ENCODE assay signal across 8 cellular contexts in genomic region chr3:113019182-113020137, GRCh38. TPM values are rescaled to one million over a fixed set of nuclear protein-coding genes. Genes with fewer than 3 reads are reported as not detected.
A peak's percentile ranks its signal among the peaks of the same experiment; 100 is the strongest.
DNase-seq lines count a peak whose midpoint lies in the region; ATAC-seq, FAIRE-seq and TF ChIP-seq lines count a peak whose summit lies in the region.

No MANE protein-coding gene starts in this region.

- H3K4me3 ChIP-seq in ascending aorta: peak overlapping the region; percentile 75 to 76
- peak overlapping the region; percentile 51 for H3K4me3 ChIP-seq in right cardiac atrium (ENCODE audit: low read length)
- peak overlapping the region; percentile 84 for H3K4me3 ChIP-seq in psoas muscle

- H3K27me3 Mint-ChIP-seq in T-helper 17 cell: no peaks in the 10 kb centered on the region

- H3K9me3 ChIP-seq in T-helper 17 cell (ENCODE audit: control insufficient read depth, low read length, poor library complexity, severe bottlenecking): no peaks in the 10 kb centered on the region
- no peaks in the 10 kb centered on the region for H3K9me3 ChIP-seq in ascending aorta
- no peaks in the 10 kb centered on the region for H3K9me3 ChIP-seq in right cardiac atrium (ENCODE audit: control insufficient read depth, low read length)
- H3K9me3 ChIP-seq in psoas muscle: no peaks in the 10 kb centered on the region

- H3K4me3 Mint-ChIP-seq in T-helper 17 cell: peak overlapping the region; percentile 94

- ATAC-seq in GM18499 (IDR thresholded peaks at IDR 0.05; ENCODE audit: insufficient read depth, unreplicated experiment) (peak; percentile 86), HG02938 (IDR thresholded peaks at IDR 0.05; ENCODE audit: unreplicated experiment) (peak; percentile 85), T-helper 17 cell (peak; percentile 88), right cardiac atrium (peak; percentile 99), psoas muscle (peak; percentile 98 to 99 (median 98))

- peaks cover 2% of the 10 kb centered on the region for H3K36me3 Mint-ChIP-seq in T-helper 17 cell (ENCODE audit: low read depth)

- peak overlapping the region; percentile 97 for H3K27ac Mint-ChIP-seq in T-helper 17 cell

- H3K4me1 ChIP-seq in ascending aorta: peaks cover 9 to 13% of the 10 kb centered on the region in 2 donors
- no peaks in the 10 kb centered on the region for H3K4me1 ChIP-seq in right cardiac atrium (ENCODE audit: control insufficient read depth, insufficient read depth, low read length)
- peaks cover 30% of the 10 kb centered on the region for H3K4me1 ChIP-seq in psoas muscle

- peak; percentile 94 for FAIRE-seq in urothelium cell line (lab: Jason Lieb, UNC)

- TF ChIP-seq CTCF in ascending aorta (IDR thresholded peaks at IDR 0.05) (no peak), psoas muscle (IDR thresholded peaks at IDR 0.05) (no peak)

- WGBS in right cardiac atrium: 3% methylated on average over 63 of the region's 63 CpGs
- WGBS in psoas muscle, 3 donors: 2 to 3% (median 3%) methylated on average over 60 to 63 of the region's 63 CpGs

- intact Hi-C loops in ascending aorta (cut with DNase I) (loop anchor here (1.0 to 10.0 kb wide), 6 partner anchors 29 to 1037 kb away; partner anchors contain the start of genes ATG3, CCDC191, GTPBP8 and QTRT2), right cardiac atrium (cut with DNase I) (no loop called here), psoas muscle (cut with DNase I) (no loop called here)

- peaks cover 9 to 13% of the 10 kb centered on the region in 2 donors for H3K36me3 ChIP-seq in ascending aorta
- peaks cover 2 to 31% of the 10 kb centered on the region in 2 donors for H3K36me3 ChIP-seq in psoas muscle (ENCODE audit: insufficient read depth in 1 of 2, low read depth in 1 of 2)

- peaks cover 44% of the 10 kb centered on the region for H3K4me1 Mint-ChIP-seq in T-helper 17 cell

- H3K27ac ChIP-seq in ascending aorta (peak overlapping the region; percentile 93 to 95), right cardiac atrium (ENCODE audit: low read length) (peak overlapping the region; percentile 65), psoas muscle (peak overlapping the region; percentile 95)

- DNase-seq in NCI-H1694 treated with DMSO at 0.1 percent for 48 hours (lab: John Stamatoyannopoulos, UW): peak; percentile 82
- peak; percentile 67 to 81 (median 73) for DNase-seq in T-helper 17 cell
- peak; percentile 51 to 95 for DNase-seq in ascending aorta (ENCODE audit: low spot score in 2 of 2)
- DNase-seq in right cardiac atrium: peak; percentile 93 to 96 (median 95)
- peak; percentile 93 to 94 for DNase-seq in psoas muscle
- peak; percentile 99 for DNase-seq in urothelium cell line (ENCODE audit: low spot score)

- no peaks in the 10 kb centered on the region for H3K27me3 ChIP-seq in ascending aorta
- H3K27me3 ChIP-seq in right cardiac atrium (ENCODE audit: control insufficient read depth, insufficient read depth): no peaks in the 10 kb centered on the region
- no peaks in the 10 kb centered on the region for H3K27me3 ChIP-seq in psoas muscle (ENCODE audit: insufficient read depth in 3 of 3, low read length in 2 of 3)

RNA-seq across cellular contexts. Expression of gene GTPBP8, which starts 28.7 kb away (rescaled TPM):
- total RNA-seq in T-helper 17 cell: 10 to 100 TPM; 16.7 to 20.4 TPM
- 1.6 TPM for total RNA-seq in ascending aorta
- total RNA-seq in right cardiac atrium: 10 to 100 TPM; 14.5 to 20.7 (median 19.7) TPM
- polyA plus RNA-seq in right cardiac atrium: 12.6 TPM
- total RNA-seq in psoas muscle: 10 to 100 TPM; 15.4 to 27.9 (median 22.9) TPM
- 10 to 100 TPM; 20.1 to 41.9 (median 40.5) TPM for polyA plus RNA-seq in psoas muscle

RNA-seq across cellular contexts. Expression of gene CD200R1, which starts 44.6 kb away (rescaled TPM):
- total RNA-seq in T-helper 17 cell: 10 to 100 TPM in 1 of 2 donors, 1 to 10 TPM in 1; 7.1 to 12.8 TPM
- not detected for total RNA-seq in ascending aorta
- 1 to 10 TPM in 3 of 4 donors, under 1 TPM in 1; 0.95 to 1.8 (median 1.1) TPM for total RNA-seq in right cardiac atrium
- polyA plus RNA-seq in right cardiac atrium: 0.14 TPM
- total RNA-seq in psoas muscle: under 1 TPM; 0.50 to 0.79 (median 0.60) TPM
- under 1 TPM; 0.06 to 0.19 (median 0.09) TPM for polyA plus RNA-seq in psoas muscle

Comparison
In these comparisons a context has a peak if more than half of its experiments do, and no peak if none do; other contexts are left out.
1. Peak in every context shown above with its lines: DNase-seq, ATAC-seq, H3K4me3 ChIP-seq and H3K27ac ChIP-seq.